ENCODE assay signal across 11 cellular contexts in genomic region chr22:46049726-46050450, GRCh38.
DNase-seq lines count a peak whose midpoint lies in the region; ATAC-seq and TF ChIP-seq lines count a peak whose summit lies in the region.
"Had no signal": no experiment of that assay in that cellular context is flagged by ENCODE, and none has a peak within 500 bp of the region (broad histone marks: within the 10 kb centered on the region; RNA-seq: fewer than 3 reads in every experiment).

No MANE protein-coding gene starts in this region.

- H3K4me1 ChIP-seq in endodermal cell (ENCODE audit: control insufficient read depth, insufficient read depth, low read length) (no peaks in the 10 kb centered on the region), upper lobe of right lung (peaks cover 63% of the 10 kb centered on the region)

- no peak for DNase-seq in activated naive CD4-positive, alpha-beta T cell (lab: John Stamatoyannopoulos, UW)
- DNase-seq in endodermal cell (peak; percentile 35), natural killer cell (no peak), upper lobe of right lung (peak; percentile 61), AG20443 (ENCODE audit: low spot score) (no peak), NCI-H345 treated with DMSO at 0.1 percent for 48 hours (lab: John Stamatoyannopoulos, UW; ENCODE audit: unreplicated experiment) (no peak), GM20000 (ENCODE audit: low spot score) (no peak)
- DNase-seq: activated T-cell treated with anti-CD3 and anti-CD28 coated beads, Interleukin-2, amount 50 U/mL, for 4 hours; NCI-H1417 treated with DMSO at 0.1 percent for 48 hours; T1000 had no signal

- no peak overlapping the region for H3K27ac ChIP-seq in endodermal cell (ENCODE audit: low read depth, low read length)
- H3K27ac ChIP-seq in upper lobe of right lung, result peak overlapping the region; percentile 98

- ATAC-seq in natural killer cell (no peak), upper lobe of right lung (no peak)
- ATAC-seq: activated T-cell treated with anti-CD3 and anti-CD28 coated beads, Interleukin-2, amount 50 U/mL, for 4 hours had no signal

- H3K36me3 ChIP-seq in endodermal cell (ENCODE audit: control insufficient read depth, insufficient read depth, low read length), result no peaks in the 10 kb centered on the region
- no peaks in the 10 kb centered on the region for H3K36me3 ChIP-seq in upper lobe of right lung

- TF ChIP-seq CTCF in endodermal cell (conservative IDR thresholded peaks at IDR 0.05), result no peak
- TF ChIP-seq CTCF in natural killer cell (IDR thresholded peaks at IDR 0.05), result no peak
- no peak for TF ChIP-seq CTCF in upper lobe of right lung (IDR thresholded peaks at IDR 0.05)
- no peak for TF ChIP-seq CTCF in GM20000 (IDR thresholded peaks at IDR 0.05; ENCODE audit: extremely low read depth, missing control alignments)

- no peaks in the 10 kb centered on the region for H3K36me3 Mint-ChIP-seq in activated naive CD4-positive, alpha-beta T cell treated with anti-CD3 and anti-CD28 coated beads, Interleukin-2, amount 50 U/mL, for 24 hours
- no peaks in the 10 kb centered on the region for H3K36me3 Mint-ChIP-seq in endodermal cell (ENCODE audit: low read depth)
- no peaks in the 10 kb centered on the region for H3K36me3 Mint-ChIP-seq in natural killer cell

- no peak overlapping the region for H3K4me3 ChIP-seq in endodermal cell (ENCODE audit: low read length)
- H3K4me3 ChIP-seq in upper lobe of right lung, result no peak overlapping the region

- no peaks in the 10 kb centered on the region for H3K9me3 Mint-ChIP-seq in activated naive CD4-positive, alpha-beta T cell treated with anti-CD3 and anti-CD28 coated beads, Interleukin-2, amount 50 U/mL, for 24 hours
- no peaks in the 10 kb centered on the region for H3K9me3 Mint-ChIP-seq in endodermal cell
- H3K9me3 Mint-ChIP-seq in natural killer cell, result no peaks in the 10 kb centered on the region
- H3K9me3 Mint-ChIP-seq: activated T-cell treated with anti-CD3 and anti-CD28 coated beads, Interleukin-2, amount 50 U/mL, for 4 hours had no signal

- H3K9me3 ChIP-seq in endodermal cell (ENCODE audit: control insufficient read depth, low read length) (no peaks in the 10 kb centered on the region), upper lobe of right lung (no peaks in the 10 kb centered on the region)

- H3K4me3 Mint-ChIP-seq in activated naive CD4-positive, alpha-beta T cell treated with anti-CD3 and anti-CD28 coated beads, Interleukin-2, amount 50 U/mL, for 24 hours, result no peak overlapping the region
- H3K4me3 Mint-ChIP-seq in endodermal cell, result no peak overlapping the region
- H3K4me3 Mint-ChIP-seq in natural killer cell, result peak overlapping the region; percentile 49
- H3K4me3 Mint-ChIP-seq: activated T-cell treated with anti-CD3 and anti-CD28 coated beads, Interleukin-2, amount 50 U/mL, for 4 hours had no signal

- no peaks in the 10 kb centered on the region for H3K27me3 Mint-ChIP-seq in activated naive CD4-positive, alpha-beta T cell treated with anti-CD3 and anti-CD28 coated beads, Interleukin-2, amount 50 U/mL, for 24 hours
- peaks cover 21% of the 10 kb centered on the region for H3K27me3 Mint-ChIP-seq in endodermal cell (ENCODE audit: insufficient read depth)
- no peaks in the 10 kb centered on the region for H3K27me3 Mint-ChIP-seq in natural killer cell (ENCODE audit: low read depth in 2 of 2)

- H3K27ac Mint-ChIP-seq in activated naive CD4-positive, alpha-beta T cell treated with anti-CD3 and anti-CD28 coated beads, Interleukin-2, amount 50 U/mL, for 24 hours, result peak overlapping the region; percentile 95
- H3K27ac Mint-ChIP-seq in endodermal cell (no peak overlapping the region), natural killer cell (peak overlapping the region; percentile 79 to 93)

- no peak overlapping the region for H3K9ac ChIP-seq in endodermal cell (ENCODE audit: extremely low read depth, low read length, poor library complexity, severe bottlenecking)

- peaks cover 54% of the 10 kb centered on the region for H3K4me1 Mint-ChIP-seq in activated naive CD4-positive, alpha-beta T cell treated with anti-CD3 and anti-CD28 coated beads, Interleukin-2, amount 50 U/mL, for 24 hours
- H3K4me1 Mint-ChIP-seq in endodermal cell (peaks cover 3% of the 10 kb centered on the region), natural killer cell (peaks cover 41 to 61% of the 10 kb centered on the region in 2 donors)

- peaks cover 30% of the 10 kb centered on the region for H3K27me3 ChIP-seq in endodermal cell (ENCODE audit: control insufficient read depth, insufficient read depth, low read length, poor library complexity, severe bottlenecking)
- H3K27me3 ChIP-seq in upper lobe of right lung, result no peaks in the 10 kb centered on the region

- intact Hi-C loops in natural killer cell (cut with micrococcal nuclease) (loop anchor here (10.0 kb wide), 1 partner anchor 235 kb away; no protein-coding TSS in a partner anchor), upper lobe of right lung (cut with DNase I) (no loop called here)

- WGBS in endodermal cell (ENCODE audit: insufficient coverage in 1 of 2, insufficient read length in 1 of 2), 2 experiments, result 89 to 93% methylated on average over 13 to 14 of the region's 14 CpGs

Comparison
In these comparisons a context has a peak if more than half of its experiments do, and no peak if none do; other contexts are left out.
1. DNase-seq: peak in endodermal cell (single experiment) and upper lobe of right lung (single experiment); none in activated naive CD4-positive, alpha-beta T cell (0 of 4), natural killer cell (single experiment), AG20443 (single experiment), NCI-H345 treated with DMSO at 0.1 percent for 48 hours (single experiment) and GM20000 (single experiment).